In the genomic region with DNA sequence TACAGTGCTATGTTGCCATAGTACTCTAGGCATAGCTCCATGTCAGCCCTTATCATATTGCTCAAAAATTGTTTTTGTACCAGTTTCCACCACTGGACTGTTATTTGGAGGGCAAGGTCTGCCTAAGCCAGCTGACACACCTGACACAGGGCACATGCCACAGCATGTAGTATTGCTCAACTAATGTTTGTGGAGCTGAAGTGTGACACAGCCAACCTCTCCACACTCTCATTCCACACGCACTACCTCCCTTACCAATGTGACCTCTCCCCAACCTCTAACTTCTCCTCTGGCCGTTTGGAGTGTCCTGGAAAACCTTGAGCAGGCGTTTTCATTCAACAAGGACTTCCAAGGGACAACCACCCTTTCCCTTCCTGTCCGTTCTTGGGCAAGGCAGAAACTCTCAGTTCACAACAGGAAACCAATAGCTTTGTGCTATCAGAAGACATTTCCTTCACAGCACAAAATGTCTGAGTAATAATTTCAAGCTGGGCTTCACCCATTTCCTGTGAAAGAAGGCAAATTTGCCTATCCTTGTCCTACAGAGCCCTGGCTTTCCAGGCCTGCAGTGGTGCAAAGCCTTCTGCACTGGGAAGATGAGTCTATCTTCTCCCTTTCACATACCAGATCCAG, we compare ENCODE assay signal across 17 cellular contexts. TPM values are rescaled to one million over a fixed set of nuclear protein-coding genes. Genes with fewer than 3 reads are reported as not detected.
A peak's percentile ranks its signal among the peaks of the same experiment; 100 is the strongest.
DNase-seq lines count a peak whose midpoint lies in the region; ATAC-seq, FAIRE-seq and TF ChIP-seq lines count a peak whose summit lies in the region.
"Had no signal": no experiment of that assay in that cellular context is flagged by ENCODE, and none has a peak within 500 bp of the region (broad histone marks: within the 10 kb centered on the region; RNA-seq: fewer than 3 reads in every experiment).

No MANE protein-coding gene starts in this region.

- H3K4me3 Mint-ChIP-seq in T-helper 17 cell, result no peak overlapping the region

- 8% methylated on average over 4 of the region's 4 CpGs for WGBS in right lobe of liver (ENCODE audit: insufficient coverage, low coverage, low lambda C conversion rate, missing lambda C conversion rate)

- H3K27me3 ChIP-seq in DND-41 (ENCODE audit: insufficient read depth, low read length, poor library complexity) (no peaks in the 10 kb centered on the region), bronchial epithelial cell (ENCODE audit: control insufficient read depth, insufficient read depth, low read length) (no peaks in the 10 kb centered on the region), right lobe of liver (no peaks in the 10 kb centered on the region)

- peak; percentile 80 for FAIRE-seq in bronchial epithelial cell (lab: Jason Lieb, UNC)

- H3K4me1 ChIP-seq in DND-41 (ENCODE audit: insufficient read depth, low read length) (no peaks in the 10 kb centered on the region), right lobe of liver (peaks cover 0 to 27% (median 9%) of the 10 kb centered on the region in 4 donors)
- H3K4me1 ChIP-seq: parathyroid adenoma had no signal

- H3K9ac ChIP-seq in DND-41 (ENCODE audit: low read depth, low read length), result no peak overlapping the region
- H3K9ac ChIP-seq: parathyroid adenoma, SK-N-SH had no signal

- H3K79me2 ChIP-seq in DND-41 (ENCODE audit: insufficient read depth, low read length), result no peaks in the 10 kb centered on the region
- H3K79me2 ChIP-seq: parathyroid adenoma had no signal

- H3K4me3 ChIP-seq in DND-41 (ENCODE audit: low read depth in 1 of 2, low read length in 2 of 2) (no peak overlapping the region), bronchial epithelial cell (ENCODE audit: low read depth, low read length) (no peak overlapping the region), right lobe of liver (no peak overlapping the region)

- H3K27me3 Mint-ChIP-seq in T-helper 17 cell, result no peaks in the 10 kb centered on the region

- H3K9me3 ChIP-seq in DND-41 (ENCODE audit: insufficient read depth, low read length, severe bottlenecking), result no peaks in the 10 kb centered on the region
- no peaks in the 10 kb centered on the region for H3K9me3 ChIP-seq in right lobe of liver
- H3K9me3 ChIP-seq in T-helper 17 cell (ENCODE audit: control insufficient read depth, low read length, poor library complexity, severe bottlenecking), result no peaks in the 10 kb centered on the region
- H3K9me3 ChIP-seq: SK-N-SH had no signal

- ATAC-seq in DND-41 (ENCODE audit: insufficient read depth, low read depth) (no peak), right lobe of liver (peak; percentile 92 to 98 (median 93)), GM18858 (IDR thresholded peaks at IDR 0.05; ENCODE audit: unreplicated experiment) (no peak), T-helper 17 cell (no peak), HG02588 (IDR thresholded peaks at IDR 0.05; ENCODE audit: unreplicated experiment) (no peak)
- ATAC-seq: HCT116 had no signal

- 0 out of 2 replicates have a peak overlapping the region, but pooled peaks have one; percentile 13 for H2AFZ ChIP-seq in DND-41 (ENCODE audit: low read depth, low read length)
- H2AFZ ChIP-seq: parathyroid adenoma had no signal

- H4K20me1 ChIP-seq in DND-41 (ENCODE audit: insufficient read depth, low read length), result no peaks in the 10 kb centered on the region

- H3K27ac ChIP-seq in DND-41 (ENCODE audit: low read length), result no peak overlapping the region
- peak overlapping the region; percentile 35 to 90 (median 69) for H3K27ac ChIP-seq in right lobe of liver
- H3K27ac ChIP-seq: parathyroid adenoma had no signal

- H3K27ac Mint-ChIP-seq in T-helper 17 cell, result no peak overlapping the region

- DNase-seq in DND-41 (no peak), HT1080 (ENCODE audit: low read depth) (peak; percentile 6), bronchial epithelial cell (ENCODE audit: low read depth) (peak; percentile 93), right lobe of liver (peak; percentile 56 to 87 (median 71)), NCI-H2029 treated with DMSO at 0.1 percent for 48 hours (lab: John Stamatoyannopoulos, UW) (no peak), T-helper 17 cell (no peak)
- DNase-seq: glutamatergic neuron; Karpas-422; mesendoderm; NCI-H2081; NK-92 treated with Interleukin-12 subunit alpha and Interleukin-12 subunit beta, amount 100 ng/mL, for 24 hours; SK-N-SH; stimulated activated naive CD4-positive, alpha-beta T cell treated with Interleukin-2 at 50 U/mL for 16 hours had no signal

- H3K4me2 ChIP-seq in DND-41 (ENCODE audit: insufficient read depth, low read length), result no peak overlapping the region
- H3K4me2 ChIP-seq: SK-N-SH had no signal

- no peak for TF ChIP-seq POLR2A in right lobe of liver (IDR thresholded peaks at IDR 0.05)

- intact Hi-C loops in right lobe of liver (cut with DNase I), result no loop called here

- H3K36me3 ChIP-seq in DND-41 (ENCODE audit: insufficient read depth, low read length) (no peaks in the 10 kb centered on the region), bronchial epithelial cell (ENCODE audit: control insufficient read depth, insufficient read depth, low read length) (no peaks in the 10 kb centered on the region), right lobe of liver (no peaks in the 10 kb centered on the region)

- TF ChIP-seq CTCF in DND-41 (IDR thresholded peaks at IDR 0.05; ENCODE audit: borderline replicate concordance, extremely low read depth, low read length, poor library complexity, severe bottlenecking) (no peak), bronchial epithelial cell (IDR thresholded peaks at IDR 0.05; ENCODE audit: insufficient read depth, low read length, severe bottlenecking) (no peak), right lobe of liver (IDR thresholded peaks at IDR 0.05) (peak in 1 of 4 donors; percentile 27)

- no peaks in the 10 kb centered on the region for H3K36me3 Mint-ChIP-seq in T-helper 17 cell (ENCODE audit: low read depth)

- H3K4me1 Mint-ChIP-seq in T-helper 17 cell, result peaks cover 5% of the 10 kb centered on the region

RNA-seq across cellular contexts. Expression of a gene that starts 38.4 kb away (rescaled TPM):
- 17.7 and 20.6 TPM in 2 replicates for total RNA-seq in HT1080 (2014; rRNA removed; shearing (Covaris generic))
- polyA plus RNA-seq in HT1080 (2015; cell fraction: cytosol; rRNA removed), result 18.1 and 20.3 TPM in 2 replicates
- 13.1 and 13.3 TPM in 2 replicates for polyA plus RNA-seq in HT1080 (2015; cell fraction: nucleus; rRNA removed)
- total RNA-seq in bronchial epithelial cell (7.3 and 7.4 TPM in 2 replicates), right lobe of liver (1 to 10 TPM; 3.0 to 7.4 (median 5.5) TPM), T-helper 17 cell (10 to 100 TPM; 17.5 to 17.6 TPM)

RNA-seq across cellular contexts. Expression of a gene that starts 49.5 kb away (rescaled TPM):
- total RNA-seq in HT1080 (2014; rRNA removed; shearing (Covaris generic)), result 25.2 and 27.6 TPM in 2 replicates
- polyA plus RNA-seq in HT1080 (2015; cell fraction: cytosol; rRNA removed), result 23.9 and 25.8 TPM in 2 replicates
- polyA plus RNA-seq in HT1080 (2015; cell fraction: nucleus; rRNA removed), result 18.6 and 20.0 TPM in 2 replicates
- total RNA-seq in bronchial epithelial cell (23.9 and 24.7 TPM in 2 replicates), right lobe of liver (10 to 100 TPM; 10.8 to 16.7 (median 14.6) TPM), T-helper 17 cell (10 to 100 TPM; 14.3 to 14.4 TPM)

Comparison
In these comparisons a context has a peak if more than half of its experiments do, and no peak if none do; other contexts are left out.
1. ATAC-seq: peak in right lobe of liver (4 of 4); none in DND-41 (single experiment), GM18858 (single experiment), T-helper 17 cell (single experiment) and HG02588 (single experiment).
2. DNase-seq: peak in HT1080 (single experiment), bronchial epithelial cell (single experiment) and right lobe of liver (3 of 3); none in DND-41 (single experiment), NCI-H2029 treated with DMSO at 0.1 percent for 48 hours (single experiment) and T-helper 17 cell (0 of 3).